ENCODE assay signal across 8 cellular contexts in genomic region chr11:12893787-12894672, GRCh38.
DNase-seq lines count a peak whose midpoint lies in the region; ATAC-seq, FAIRE-seq and TF ChIP-seq lines count a peak whose summit lies in the region.

No MANE protein-coding gene starts in this region.

- peak; percentile 57 for ATAC-seq in GM21529 (IDR thresholded peaks at IDR 0.05; ENCODE audit: unreplicated experiment)
- ATAC-seq in GM18861 (IDR thresholded peaks at IDR 0.05; ENCODE audit: unreplicated experiment) = no peak

- H3K27me3 Mint-ChIP-seq in activated CD4-positive, alpha-beta T cell treated with anti-CD3 and anti-CD28 coated beads, Interleukin-2, amount 10 ng/mL, durations not matched to agents 7 days and 5 days = peaks cover 21% of the 10 kb centered on the region

- H3K27ac ChIP-seq in muscle layer of colon (ENCODE audit: low read depth, low read length) = peak overlapping the region; percentile 5
- H3K27ac ChIP-seq in suprapubic skin = no peak overlapping the region

- no peak for TF ChIP-seq POLR2A in suprapubic skin (IDR thresholded peaks at IDR 0.05)

- peak; percentile 73 for FAIRE-seq in endometrium (lab: Jason Lieb, UNC)

- peaks cover 55% of the 10 kb centered on the region for H3K4me1 ChIP-seq in muscle layer of colon (ENCODE audit: insufficient read depth, low read length)
- peaks cover 10% of the 10 kb centered on the region for H3K4me1 ChIP-seq in suprapubic skin

- WGBS in suprapubic skin = 37% methylated on average over 12 of the region's 12 CpGs

- H3K27me3 ChIP-seq in muscle layer of colon (ENCODE audit: control insufficient read depth in 1 of 2, insufficient read depth in 2 of 2, low read length in 2 of 2) = no peaks in the 10 kb centered on the region
- no peaks in the 10 kb centered on the region for H3K27me3 ChIP-seq in suprapubic skin

- H3K9me3 Mint-ChIP-seq in activated CD4-positive, alpha-beta T cell treated with anti-CD3 and anti-CD28 coated beads, Interleukin-2, amount 10 ng/mL, durations not matched to agents 7 days and 5 days = no peaks in the 10 kb centered on the region

- H3K4me1 Mint-ChIP-seq in activated CD4-positive, alpha-beta T cell treated with anti-CD3 and anti-CD28 coated beads, Interleukin-2, amount 10 ng/mL, durations not matched to agents 7 days and 5 days = no peaks in the 10 kb centered on the region

- POLR2A ChIA-PET in activated CD4-positive, alpha-beta T cell treated with anti-CD3 and anti-CD28 coated beads, Interleukin-2, amount 10 ng/mL, durations not matched to agents 7 days and 5 days (lab: Charles Lee) = no interaction called here

- no peaks in the 10 kb centered on the region for H3K9me3 ChIP-seq in muscle layer of colon (ENCODE audit: low read length)
- H3K9me3 ChIP-seq in suprapubic skin = no peaks in the 10 kb centered on the region

- CTCF ChIA-PET in activated CD4-positive, alpha-beta T cell treated with anti-CD3 and anti-CD28 coated beads, Interleukin-2, amount 10 ng/mL, durations not matched to agents 7 days and 5 days (lab: Charles Lee) = interaction anchor here (1.3 to 3.1 kb wide), 2 partner anchors 295 to 474 kb away, joined by 3 to 8 read pairs; no protein-coding TSS in a partner anchor

- no peak overlapping the region for H3K9ac ChIP-seq in muscle layer of colon (ENCODE audit: low read length)

- peaks cover 6% of the 10 kb centered on the region for H3K36me3 ChIP-seq in muscle layer of colon (ENCODE audit: insufficient read depth, low read length)
- H3K36me3 ChIP-seq in suprapubic skin = no peaks in the 10 kb centered on the region

- TF ChIP-seq CTCF in suprapubic skin (IDR thresholded peaks at IDR 0.05) = peak; percentile 88

- H3K36me3 Mint-ChIP-seq in activated CD4-positive, alpha-beta T cell treated with anti-CD3 and anti-CD28 coated beads, Interleukin-2, amount 10 ng/mL, durations not matched to agents 7 days and 5 days (ENCODE audit: low read depth) = no peaks in the 10 kb centered on the region

- DNase-seq in CD1c-positive myeloid dendritic cell (ENCODE audit: extremely low spot score) (peak; percentile 68), NCI-H2196 treated with DMSO at 0.1 percent for 48 hours (lab: John Stamatoyannopoulos, UW; ENCODE audit: unreplicated experiment) (peak; percentile 18), suprapubic skin (ENCODE audit: low spot score in 2 of 2) (peak in 1 of 2 donors; percentile 78)
- peak; percentile 69 for DNase-seq in activated CD4-positive, alpha-beta T cell treated with anti-CD3 and anti-CD28 coated beads, Interleukin-2, amount 10 ng/mL, durations not matched to agents 7 days and 5 days

- no peak for TF ChIP-seq EP300 in suprapubic skin (IDR thresholded peaks at IDR 0.05)

- no peak overlapping the region for H3K27ac Mint-ChIP-seq in activated CD4-positive, alpha-beta T cell treated with anti-CD3 and anti-CD28 coated beads, Interleukin-2, amount 10 ng/mL, durations not matched to agents 7 days and 5 days

- no peak overlapping the region for H3K4me3 ChIP-seq in muscle layer of colon (ENCODE audit: low read depth in 1 of 2, low read length in 2 of 2)
- no peak overlapping the region for H3K4me3 ChIP-seq in suprapubic skin

- no peak overlapping the region for H3K4me3 Mint-ChIP-seq in activated CD4-positive, alpha-beta T cell treated with anti-CD3 and anti-CD28 coated beads, Interleukin-2, amount 10 ng/mL, durations not matched to agents 7 days and 5 days
